Comparison of ENCODE assay signal across 8 cellular contexts in genomic region chr1:203172184-203173115, GRCh38. TPM values are rescaled to one million over a fixed set of nuclear protein-coding genes. Genes with fewer than 3 reads are reported as not detected.
DNase-seq lines count a peak whose midpoint lies in the region; ATAC-seq and TF ChIP-seq lines count a peak whose summit lies in the region.

No MANE protein-coding gene starts in this region.

- H3K27ac ChIP-seq in C4-2B (no peak overlapping the region), GM23338 (ENCODE audit: low read depth) (no peak overlapping the region), gastroesophageal sphincter (no peak overlapping the region)

- peak; percentile 93 for ATAC-seq in GM23338
- peak; percentile 42 for ATAC-seq in gastroesophageal sphincter
- ATAC-seq in GM21576 (IDR thresholded peaks at IDR 0.05; ENCODE audit: unreplicated experiment): no peak
- ATAC-seq in GM18498 (IDR thresholded peaks at IDR 0.05; ENCODE audit: unreplicated experiment): no peak

- peak; percentile 94 for TF ChIP-seq CTCF in C4-2B (conservative IDR thresholded peaks at IDR 0.05)
- TF ChIP-seq CTCF in GM23338 (conservative IDR thresholded peaks at IDR 0.05; ENCODE audit: low read depth in 2 of 2): peak; percentile 72 to 98
- peak in 3 of 4 experiments; percentile 75 to 88 (median 81) for TF ChIP-seq CTCF in gastroesophageal sphincter (IDR thresholded peaks at IDR 0.05)

- H3K27ac Mint-ChIP-seq in GM23338: no peak overlapping the region
- H3K27ac Mint-ChIP-seq in activated T-helper 2 cell treated with anti-CD3 and anti-CD28 coated beads, Interferon-gamma antibody, Interleukin-2, Interleukin-4, amounts not matched to agents 10 μg/mL and 5 μg/mL and 100 μg/mL, durations not matched to agents 14 hours and 24 hours and 36 hours: no peak overlapping the region

- H4K20me1 ChIP-seq in GM23338 (replicated peaks; ENCODE audit: insufficient read depth): no peaks in the 10 kb centered on the region

- H3K27me3 ChIP-seq in GM23338 (ENCODE audit: insufficient read depth): no peaks in the 10 kb centered on the region
- H3K27me3 ChIP-seq in gastroesophageal sphincter: no peaks in the 10 kb centered on the region

- DNase-seq in GM23338 (ENCODE audit: low spot score) (peak; percentile 85), NOMO-1 treated with dmso at 0.1 percent for 144 hours (lab: John Stamatoyannopoulos, UW; ENCODE audit: unreplicated experiment) (peak; percentile 12), posterior cingulate gyrus (peak in 9 of 10 donors; percentile 52 to 96 (median 77))
- DNase-seq in activated T-helper 2 cell treated with anti-CD3 and anti-CD28 coated beads, Interferon-gamma antibody, Interleukin-2, Interleukin-4, amounts not matched to agents 10 μg/mL and 5 μg/mL and 100 μg/mL, durations not matched to agents 14 hours and 24 hours and 36 hours (ENCODE audit: low spot score): peak; percentile 19

- H3K4me3 ChIP-seq in GM23338 (no peak overlapping the region), gastroesophageal sphincter (no peak overlapping the region)

- H3K36me3 ChIP-seq in GM23338 (ENCODE audit: insufficient read depth) (no peaks in the 10 kb centered on the region), gastroesophageal sphincter (no peaks in the 10 kb centered on the region)

- 0 out of 3 replicates have a peak, but pooled peaks cover 4% of the 10 kb centered on the region for H3K4me1 Mint-ChIP-seq in GM23338
- no peaks in the 10 kb centered on the region for H3K4me1 Mint-ChIP-seq in activated T-helper 2 cell treated with anti-CD3 and anti-CD28 coated beads, Interferon-gamma antibody, Interleukin-2, Interleukin-4, amounts not matched to agents 10 μg/mL and 5 μg/mL and 100 μg/mL, durations not matched to agents 14 hours and 24 hours and 36 hours (ENCODE audit: low read depth)

- whole genome bisulfite sequencing in gastroesophageal sphincter (ENCODE audit: low coverage in 1 of 2), 2 donors: 68 to 85% methylated on average over 2 to 4 of the region's 8 CpGs

- intact Hi-C loops in activated T-helper 2 cell treated with anti-CD3 and anti-CD28 coated beads, Interferon-gamma antibody, Interleukin-2, Interleukin-4, amounts not matched to agents 10 μg/mL and 5 μg/mL and 100 μg/mL, durations not matched to agents 14 hours and 24 hours and 36 hours (cut with micrococcal nuclease): loop anchor here (1.0 kb wide), 1 partner anchor 133 kb away; no protein-coding TSS in a partner anchor
- intact Hi-C loops in posterior cingulate gyrus (cut with DNase I): loop anchor here (2.0 to 5.0 kb wide), 2 partner anchors 45 to 52 kb away; no protein-coding TSS in a partner anchor

- no peaks in the 10 kb centered on the region for H3K9me3 ChIP-seq in gastroesophageal sphincter

- no peaks in the 10 kb centered on the region for H3K9me3 Mint-ChIP-seq in GM23338
- H3K9me3 Mint-ChIP-seq in activated T-helper 2 cell treated with anti-CD3 and anti-CD28 coated beads, Interferon-gamma antibody, Interleukin-2, Interleukin-4, amounts not matched to agents 10 μg/mL and 5 μg/mL and 100 μg/mL, durations not matched to agents 14 hours and 24 hours and 36 hours: no peaks in the 10 kb centered on the region

- H3K79me2 ChIP-seq in GM23338 (replicated peaks; ENCODE audit: insufficient read depth): no peaks in the 10 kb centered on the region

- H3K4me3 Mint-ChIP-seq in GM23338: no peak overlapping the region
- H3K4me3 Mint-ChIP-seq in activated T-helper 2 cell treated with anti-CD3 and anti-CD28 coated beads, Interferon-gamma antibody, Interleukin-2, Interleukin-4, amounts not matched to agents 10 μg/mL and 5 μg/mL and 100 μg/mL, durations not matched to agents 14 hours and 24 hours and 36 hours (ENCODE audit: low read depth): no peak overlapping the region

- no peaks in the 10 kb centered on the region for H3F3A ChIP-seq in GM23338 (replicated peaks; ENCODE audit: low read depth)

- H3K4me1 ChIP-seq in GM23338 (ENCODE audit: insufficient read depth) (no peaks in the 10 kb centered on the region; the same call in 1 of the 2 replicates), gastroesophageal sphincter (no peaks in the 10 kb centered on the region)

- H3K36me3 Mint-ChIP-seq in GM23338 (ENCODE audit: low read depth): no peaks in the 10 kb centered on the region
- H3K36me3 Mint-ChIP-seq in activated T-helper 2 cell treated with anti-CD3 and anti-CD28 coated beads, Interferon-gamma antibody, Interleukin-2, Interleukin-4, amounts not matched to agents 10 μg/mL and 5 μg/mL and 100 μg/mL, durations not matched to agents 14 hours and 24 hours and 36 hours (ENCODE audit: low read depth): no peaks in the 10 kb centered on the region

- H2AFZ ChIP-seq in GM23338: no peak overlapping the region

- TF ChIP-seq EP300 in gastroesophageal sphincter (IDR thresholded peaks at IDR 0.05): no peak

- no peak for TF ChIP-seq POLR2A in gastroesophageal sphincter (IDR thresholded peaks at IDR 0.05)

- no peaks in the 10 kb centered on the region for H3K9me2 ChIP-seq in GM23338 (ENCODE audit: insufficient read depth)

- H3K27me3 Mint-ChIP-seq in GM23338 (ENCODE audit: insufficient read depth, low read depth, poor library complexity): peaks cover 13% of the 10 kb centered on the region
- H3K27me3 Mint-ChIP-seq in activated T-helper 2 cell treated with anti-CD3 and anti-CD28 coated beads, Interferon-gamma antibody, Interleukin-2, Interleukin-4, amounts not matched to agents 10 μg/mL and 5 μg/mL and 100 μg/mL, durations not matched to agents 14 hours and 24 hours and 36 hours (ENCODE audit: low read depth): no peaks in the 10 kb centered on the region

- H3K4me2 ChIP-seq in GM23338: no peak overlapping the region

TF ChIP-seq in GM23338, 12 proteins besides CTCF, POLR2A, EP300 and RAD21:
- TF ChIP-seq, protein P1, sequence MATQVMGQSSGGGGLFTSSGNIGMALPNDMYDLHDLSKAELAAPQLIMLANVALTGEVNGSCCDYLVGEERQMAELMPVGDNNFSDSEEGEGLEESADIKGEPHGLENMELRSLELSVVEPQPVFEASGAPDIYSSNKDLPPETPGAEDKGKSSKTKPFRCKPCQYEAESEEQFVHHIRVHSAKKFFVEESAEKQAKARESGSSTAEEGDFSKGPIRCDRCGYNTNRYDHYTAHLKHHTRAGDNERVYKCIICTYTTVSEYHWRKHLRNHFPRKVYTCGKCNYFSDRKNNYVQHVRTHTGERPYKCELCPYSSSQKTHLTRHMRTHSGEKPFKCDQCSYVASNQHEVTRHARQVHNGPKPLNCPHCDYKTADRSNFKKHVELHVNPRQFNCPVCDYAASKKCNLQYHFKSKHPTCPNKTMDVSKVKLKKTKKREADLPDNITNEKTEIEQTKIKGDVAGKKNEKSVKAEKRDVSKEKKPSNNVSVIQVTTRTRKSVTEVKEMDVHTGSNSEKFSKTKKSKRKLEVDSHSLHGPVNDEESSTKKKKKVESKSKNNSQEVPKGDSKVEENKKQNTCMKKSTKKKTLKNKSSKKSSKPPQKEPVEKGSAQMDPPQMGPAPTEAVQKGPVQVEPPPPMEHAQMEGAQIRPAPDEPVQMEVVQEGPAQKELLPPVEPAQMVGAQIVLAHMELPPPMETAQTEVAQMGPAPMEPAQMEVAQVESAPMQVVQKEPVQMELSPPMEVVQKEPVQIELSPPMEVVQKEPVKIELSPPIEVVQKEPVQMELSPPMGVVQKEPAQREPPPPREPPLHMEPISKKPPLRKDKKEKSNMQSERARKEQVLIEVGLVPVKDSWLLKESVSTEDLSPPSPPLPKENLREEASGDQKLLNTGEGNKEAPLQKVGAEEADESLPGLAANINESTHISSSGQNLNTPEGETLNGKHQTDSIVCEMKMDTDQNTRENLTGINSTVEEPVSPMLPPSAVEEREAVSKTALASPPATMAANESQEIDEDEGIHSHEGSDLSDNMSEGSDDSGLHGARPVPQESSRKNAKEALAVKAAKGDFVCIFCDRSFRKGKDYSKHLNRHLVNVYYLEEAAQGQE (IDR thresholded peaks at IDR 0.05; ENCODE audit: unreplicated experiment): no peak
- peak; percentile 18; the same call in 1 of the 2 replicates for TF ChIP-seq CREB1 (CRISPR knock-in tag; IDR thresholded peaks at IDR 0.05; ENCODE audit: low read depth)
TF ChIP-seq in GM23338: peak in this region for 1.

RNA-seq across cellular contexts. Expression of gene MYBPH, which starts 3.2 kb away (rescaled TPM):
- total RNA-seq in GM23338 (2014; rRNA removed; shearing (Covaris generic)): not detected in 2 replicates
- polyA plus RNA-seq in GM23338 (2016; fragmentation: Nextera tagmentation; extraction: Ambion mirVana): not detected in 2 replicates
- not detected in 2 replicates for total RNA-seq in activated T-helper 2 cell treated with anti-CD3 and anti-CD28 coated beads, Interferon-gamma antibody, Interleukin-2, Interleukin-4, amounts not matched to agents 10 μg/mL and 5 μg/mL and 100 μg/mL, durations not matched to agents 14 hours and 24 hours and 36 hours
- not detected for total RNA-seq in gastroesophageal sphincter

RNA-seq across cellular contexts. Expression of gene CHI3L1, which starts 14.1 kb away (rescaled TPM):
- 0.76 TPM in 1 of 2 replicates, not detected in the other for total RNA-seq in GM23338 (2014; rRNA removed; shearing (Covaris generic))
- polyA plus RNA-seq in GM23338 (2016; fragmentation: Nextera tagmentation; extraction: Ambion mirVana): not detected in 2 replicates
- not detected in 2 replicates for total RNA-seq in activated T-helper 2 cell treated with anti-CD3 and anti-CD28 coated beads, Interferon-gamma antibody, Interleukin-2, Interleukin-4, amounts not matched to agents 10 μg/mL and 5 μg/mL and 100 μg/mL, durations not matched to agents 14 hours and 24 hours and 36 hours
- 1 to 10 TPM in 3 of 4 donors, not detected in 1; 3.4 to 5.4 (median 5.0) TPM for total RNA-seq in gastroesophageal sphincter

RNA-seq across cellular contexts. Expression of gene ADORA1, which starts 44.9 kb away (rescaled TPM):
- 1.8 and 3.8 TPM in 2 replicates for total RNA-seq in GM23338 (2014; rRNA removed; shearing (Covaris generic))
- polyA plus RNA-seq in GM23338 (2016; fragmentation: Nextera tagmentation; extraction: Ambion mirVana): 0.63 and 1.5 TPM in 2 replicates
- not detected in 2 replicates for total RNA-seq in activated T-helper 2 cell treated with anti-CD3 and anti-CD28 coated beads, Interferon-gamma antibody, Interleukin-2, Interleukin-4, amounts not matched to agents 10 μg/mL and 5 μg/mL and 100 μg/mL, durations not matched to agents 14 hours and 24 hours and 36 hours
- 1 to 10 TPM in 1 of 4 donors, under 1 TPM in 3; 0.16 to 2.7 (median 0.33) TPM for total RNA-seq in gastroesophageal sphincter

RNA-seq across cellular contexts. Expression of gene CHIT1, which starts 57.0 kb away (rescaled TPM):
- 0.07 TPM in 1 of 2 replicates, not detected in the other for total RNA-seq in GM23338 (2014; rRNA removed; shearing (Covaris generic))
- polyA plus RNA-seq in GM23338 (2016; fragmentation: Nextera tagmentation; extraction: Ambion mirVana): 0.47 and 0.85 TPM in 2 replicates
- total RNA-seq in activated T-helper 2 cell treated with anti-CD3 and anti-CD28 coated beads, Interferon-gamma antibody, Interleukin-2, Interleukin-4, amounts not matched to agents 10 μg/mL and 5 μg/mL and 100 μg/mL, durations not matched to agents 14 hours and 24 hours and 36 hours: 0.09 and 0.34 TPM in 2 replicates
- under 1 TPM in 2 of 4 donors, not detected in 2; 0.13 to 0.16 TPM for total RNA-seq in gastroesophageal sphincter

Comparison
In these comparisons a context has a peak if more than half of its experiments do, and no peak if none do; other contexts are left out.
1. ATAC-seq: peak in GM23338 (single experiment) and gastroesophageal sphincter (single experiment); none in GM21576 (single experiment) and GM18498 (single experiment).
2. DNase-seq: peak in every context shown above with its lines; median percentile 85 in GM23338; 77 in posterior cingulate gyrus; 19 in activated T-helper 2 cell treated with anti-CD3 and anti-CD28 coated beads, Interferon-gamma antibody, Interleukin-2, Interleukin-4, amounts not matched to agents 10 μg/mL and 5 μg/mL and 100 μg/mL, durations not matched to agents 14 hours and 24 hours and 36 hours; 12 in NOMO-1 treated with dmso at 0.1 percent for 144 hours.
3. Peak in every context shown above with its lines, with median percentiles within 50 percentile points of each other: CTCF ChIP-seq.